ENCODE assay signal across 13 cellular contexts in genomic region chrX:47198026-47198686, GRCh38. TPM values are rescaled to one million over a fixed set of nuclear protein-coding genes. Genes with fewer than 3 reads are reported as not detected.
DNase-seq lines count a peak whose midpoint lies in the region; ATAC-seq and TF ChIP-seq lines count a peak whose summit lies in the region.
"Had no signal": no experiment of that assay in that cellular context is flagged by ENCODE, and none has a peak within 500 bp of the region (broad histone marks: within the 10 kb centered on the region; RNA-seq: fewer than 3 reads in every experiment).

No MANE protein-coding gene starts in this region.

- H3K27ac Mint-ChIP-seq in CD4-positive, alpha-beta memory T cell: peak overlapping the region in 6 of 7 donors; percentile 27 to 84 (median 59)
- H3K27ac Mint-ChIP-seq: stimulated activated memory B cell treated with anti-CD40 and anti-IgM and Interleukin-4, amounts not matched to agents 10 μg/mL and 1 μg/mL and 100 μg/mL, for 72 hours had no signal

- TF ChIP-seq CTCF in osteoblast (IDR thresholded peaks at IDR 0.05; ENCODE audit: extremely low read depth, low read depth, low read length): no peak

- POLR2A ChIA-PET in CD4-positive, alpha-beta memory T cell (lab: Charles Lee; ENCODE audit: partially characterized antibody): no interaction called here

- peaks cover 46% of the 10 kb centered on the region for H3K4me1 ChIP-seq in CD4-positive, alpha-beta memory T cell (ENCODE audit: insufficient read depth, low read length)
- H3K4me1 ChIP-seq in HUES64 (ENCODE audit: insufficient read depth, low read length): peaks cover 21% of the 10 kb centered on the region; the same call in 1 of the 2 replicates
- H3K4me1 ChIP-seq in osteoblast (ENCODE audit: insufficient read depth, low read length): peaks cover 43% of the 10 kb centered on the region

- intact Hi-C loops in CD4-positive, alpha-beta memory T cell (cut with micrococcal nuclease): no loop called here

- H3K4me2 ChIP-seq in osteoblast (ENCODE audit: insufficient read depth, low read length): peak overlapping the region; percentile 39

- peaks cover 74% of the 10 kb centered on the region for H4K20me1 ChIP-seq in osteoblast (ENCODE audit: insufficient read depth, low read length)

- no peak overlapping the region for H2AFZ ChIP-seq in osteoblast (ENCODE audit: low read length)

- H3K36me3 ChIP-seq in CD4-positive, alpha-beta memory T cell (ENCODE audit: insufficient read depth, low read length): peaks cover 45% of the 10 kb centered on the region
- H3K36me3 ChIP-seq in HUES64 (ENCODE audit: insufficient read depth, low read length) (peaks cover 76% of the 10 kb centered on the region), osteoblast (ENCODE audit: insufficient read depth, low read length) (peaks cover 52% of the 10 kb centered on the region)

- H3K27me3 ChIP-seq in CD4-positive, alpha-beta memory T cell (ENCODE audit: insufficient read depth, low read length): no peaks in the 10 kb centered on the region
- no peaks in the 10 kb centered on the region for H3K27me3 ChIP-seq in HUES64 (ENCODE audit: insufficient read depth, low read length)
- no peaks in the 10 kb centered on the region for H3K27me3 ChIP-seq in osteoblast (ENCODE audit: insufficient read depth, low read length)
- H3K27me3 ChIP-seq: ascending aorta had no signal

- ATAC-seq in HG03045 (IDR thresholded peaks at IDR 0.05; ENCODE audit: unreplicated experiment): no peak
- no peak for ATAC-seq in GM19452 (IDR thresholded peaks at IDR 0.05; ENCODE audit: unreplicated experiment)
- ATAC-seq: stimulated activated memory B cell treated with anti-CD40 and anti-IgM and Interleukin-4, amounts not matched to agents 10 μg/mL and 1 μg/mL and 100 μg/mL, for 72 hours had no signal

- no peak for DNase-seq in CD4-positive, alpha-beta memory T cell
- no peak for DNase-seq in epithelial cell of prostate (ENCODE audit: low read depth, low spot score)
- peak; percentile 37 for DNase-seq in osteoblast (ENCODE audit: insufficient read length, low spot score, missing footprints)
- DNase-seq in NCI-H524 (lab: John Stamatoyannopoulos, UW): no peak
- no peak for DNase-seq in stimulated activated CD4-positive, alpha-beta T cell treated with anti-CD3 and anti-CD28 coated beads, Interleukin-4, amount 100 ng/mL, for 1 hour
- DNase-seq: activated CD8-positive, alpha-beta memory T cell treated with anti-CD3 and anti-CD28 coated beads, Interleukin-2, amount 50 U/mL, for 4 hours; MV-4-11 had no signal

- H3K4me1 Mint-ChIP-seq in CD4-positive, alpha-beta memory T cell: peaks cover 28 to 54% (median 48%) of the 10 kb centered on the region in 4 donors

- H3K9me3 ChIP-seq in CD4-positive, alpha-beta memory T cell (ENCODE audit: control insufficient read depth in 1 of 2, low read length in 2 of 2): no peaks in the 10 kb centered on the region
- H3K9me3 ChIP-seq in HUES64 (ENCODE audit: insufficient read depth, low read depth, low read length): no peaks in the 10 kb centered on the region
- no peaks in the 10 kb centered on the region for H3K9me3 ChIP-seq in osteoblast (ENCODE audit: low read depth, low read length)
- H3K9me3 ChIP-seq: ascending aorta had no signal

- H3K9me3 Mint-ChIP-seq in CD4-positive, alpha-beta memory T cell: peaks cover 0 to 4% (median 0%) of the 10 kb centered on the region in 8 donors
- H3K9me3 Mint-ChIP-seq: CD14-positive monocyte; stimulated activated memory B cell treated with anti-CD40 and anti-IgM and Interleukin-4, amounts not matched to agents 10 μg/mL and 1 μg/mL and 100 μg/mL, for 72 hours had no signal

- peak overlapping the region in 1 of 8 donors; percentile 43 for H3K4me3 Mint-ChIP-seq in CD4-positive, alpha-beta memory T cell
- H3K4me3 Mint-ChIP-seq: CD14-positive monocyte; stimulated activated memory B cell treated with anti-CD40 and anti-IgM and Interleukin-4, amounts not matched to agents 10 μg/mL and 1 μg/mL and 100 μg/mL, for 72 hours had no signal

- H3K36me3 Mint-ChIP-seq in CD4-positive, alpha-beta memory T cell: peaks cover 54 to 56% of the 10 kb centered on the region in 2 donors

- peaks cover 79% of the 10 kb centered on the region for H3K79me2 ChIP-seq in osteoblast (ENCODE audit: insufficient read depth, low read length)

- no peak overlapping the region for H3K4me3 ChIP-seq in CD4-positive, alpha-beta memory T cell (ENCODE audit: low read length in 2 of 2)
- H3K4me3 ChIP-seq in HUES64 (ENCODE audit: low read length) (peak overlapping the region; percentile 9), osteoblast (ENCODE audit: insufficient read depth, low read length) (no peak overlapping the region)

- peak overlapping the region; percentile 26; the same call in 1 of the 2 replicates for H3K9ac ChIP-seq in HUES64 (ENCODE audit: low read depth, low read length)

- 77% methylated on average over 7 of the region's 10 CpGs for WGBS in HUES64

- CTCF ChIA-PET in CD4-positive, alpha-beta memory T cell (lab: Charles Lee; ENCODE audit: partially characterized antibody): no interaction called here

- H3K27ac ChIP-seq in CD4-positive, alpha-beta memory T cell (ENCODE audit: low read depth, low read length): peak overlapping the region; percentile 31
- H3K27ac ChIP-seq in HUES64 (ENCODE audit: low read depth, low read length): peak overlapping the region; percentile 55
- peak overlapping the region; percentile 43 for H3K27ac ChIP-seq in epithelial cell of prostate
- peak overlapping the region; percentile 24 for H3K27ac ChIP-seq in osteoblast (ENCODE audit: low read depth, low read length)
- H3K27ac ChIP-seq: ascending aorta had no signal

- H3K27me3 Mint-ChIP-seq in CD4-positive, alpha-beta memory T cell: no peaks in the 10 kb centered on the region
- H3K27me3 Mint-ChIP-seq: stimulated activated memory B cell treated with anti-CD40 and anti-IgM and Interleukin-4, amounts not matched to agents 10 μg/mL and 1 μg/mL and 100 μg/mL, for 72 hours had no signal

RNA-seq across cellular contexts. Expression of gene UBA1, which starts 4.5 kb away (rescaled TPM):
- 100 to 1,000 TPM; 129 to 136 TPM for total RNA-seq in CD4-positive, alpha-beta memory T cell
- 100 to 1,000 TPM; 149 to 167 TPM for polyA plus RNA-seq in CD4-positive, alpha-beta memory T cell
- polyA plus RNA-seq in HUES64 (2013, experiment 1 of 2): 178 TPM
- polyA plus RNA-seq in HUES64 (2013, experiment 2 of 2): 197 TPM
- 142 and 150 TPM in 2 replicates for total RNA-seq in osteoblast

RNA-seq across cellular contexts. Expression of gene CDK16, which starts 20.3 kb away (rescaled TPM):
- total RNA-seq in CD4-positive, alpha-beta memory T cell: 10 to 100 TPM; 52.9 to 57.4 TPM
- 10 to 100 TPM in 1 of 2 donors, 1 to 10 TPM in 1; 1.6 to 24.5 TPM for polyA plus RNA-seq in CD4-positive, alpha-beta memory T cell
- 77.0 TPM for polyA plus RNA-seq in HUES64 (2013, experiment 1 of 2)
- 92.2 TPM for polyA plus RNA-seq in HUES64 (2013, experiment 2 of 2)
- 61.2 and 65.4 TPM in 2 replicates for total RNA-seq in osteoblast

RNA-seq across cellular contexts. Expression of gene USP11, which starts 34.7 kb away (rescaled TPM):
- total RNA-seq in CD4-positive, alpha-beta memory T cell: 10 to 100 TPM; 78.4 to 81.4 TPM
- 10 to 100 TPM; 36.6 to 45.3 TPM for polyA plus RNA-seq in CD4-positive, alpha-beta memory T cell
- polyA plus RNA-seq in HUES64 (2013, experiment 1 of 2): 51.5 TPM
- 59.5 TPM for polyA plus RNA-seq in HUES64 (2013, experiment 2 of 2)
- 28.2 and 31.8 TPM in 2 replicates for total RNA-seq in osteoblast

RNA-seq across cellular contexts. Expression of gene RBM10, which starts 53.1 kb away (rescaled TPM):
- total RNA-seq in CD4-positive, alpha-beta memory T cell: 10 to 100 TPM; 51.2 to 53.3 TPM
- 10 to 100 TPM; 10.7 to 33.0 TPM for polyA plus RNA-seq in CD4-positive, alpha-beta memory T cell
- polyA plus RNA-seq in HUES64 (2013, experiment 1 of 2): 48.7 TPM
- polyA plus RNA-seq in HUES64 (2013, experiment 2 of 2): 48.4 TPM
- 29.2 and 32.9 TPM in 2 replicates for total RNA-seq in osteoblast

RNA-seq across cellular contexts. Expression of gene NDUFB11, which starts 53.7 kb away (rescaled TPM):
- 10 to 100 TPM; 53.2 to 60.6 TPM for total RNA-seq in CD4-positive, alpha-beta memory T cell
- polyA plus RNA-seq in CD4-positive, alpha-beta memory T cell: 100 to 1,000 TPM; 170 to 180 TPM
- polyA plus RNA-seq in HUES64 (2013, experiment 1 of 2): 89.2 TPM
- polyA plus RNA-seq in HUES64 (2013, experiment 2 of 2): 90.6 TPM
- 43.1 and 45.4 TPM in 2 replicates for total RNA-seq in osteoblast
